In the genomic region with DNA sequence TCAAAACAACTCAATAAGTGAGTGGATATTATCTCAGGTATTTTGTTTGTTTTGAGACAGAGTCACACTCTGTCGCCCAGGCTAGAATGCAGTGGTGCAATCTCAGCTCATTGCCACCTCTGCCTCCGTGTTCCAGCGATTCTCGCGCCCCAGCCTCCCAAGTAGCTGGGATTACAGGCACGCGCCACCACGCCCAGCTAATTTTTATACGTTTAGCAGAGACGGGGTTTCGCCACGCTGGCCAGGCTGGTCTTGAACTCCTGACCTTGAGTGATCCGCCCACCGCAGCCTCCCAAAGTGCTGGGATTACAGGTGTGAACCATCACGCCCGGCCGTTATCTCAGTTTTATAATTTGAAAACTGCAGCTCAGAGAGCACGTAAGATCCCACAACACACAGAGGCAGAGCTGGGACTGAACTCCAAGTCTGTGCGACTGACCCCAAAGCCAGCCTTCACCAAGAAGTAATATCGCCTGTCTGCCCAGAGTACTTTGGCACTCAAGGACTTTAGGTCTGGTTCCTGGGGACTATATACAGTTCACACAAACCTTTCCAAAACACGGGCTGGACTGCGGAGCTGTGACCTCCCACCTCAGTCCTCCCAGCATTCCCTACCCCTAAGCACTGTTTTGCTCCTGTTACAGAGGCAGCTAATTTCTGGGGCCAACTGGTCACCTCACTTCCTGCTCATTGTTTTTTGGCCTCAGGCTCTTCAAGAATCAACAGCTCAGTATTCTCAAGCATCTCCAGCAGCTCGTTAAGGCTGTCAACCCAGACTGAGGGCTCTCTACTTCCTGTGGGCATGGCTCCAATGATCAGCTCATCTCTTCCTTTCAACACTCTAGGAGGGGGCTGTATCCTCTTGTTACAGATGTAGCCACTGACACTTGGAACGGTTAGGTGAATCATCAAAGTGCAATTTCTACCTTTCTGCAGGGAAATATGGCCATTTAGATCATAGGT, we compare ENCODE assay signal across 13 cellular contexts. TPM values are rescaled to one million over a fixed set of nuclear protein-coding genes. Genes with fewer than 3 reads are reported as not detected.
DNase-seq lines count a peak whose midpoint lies in the region; ATAC-seq and TF ChIP-seq lines count a peak whose summit lies in the region.
"Had no signal": no experiment of that assay in that cellular context is flagged by ENCODE, and none has a peak within 500 bp of the region (broad histone marks: within the 10 kb centered on the region; RNA-seq: fewer than 3 reads in every experiment).

No MANE protein-coding gene starts in this region.

- H3K4me1 Mint-ChIP-seq in activated naive CD4-positive, alpha-beta T cell treated with anti-CD3 and anti-CD28 coated beads for 36 hours (ENCODE audit: low read depth): peaks cover 3% of the 10 kb centered on the region
- peaks cover 4 to 9% (median 6%) of the 10 kb centered on the region in 4 donors for H3K4me1 Mint-ChIP-seq in CD4-positive, alpha-beta memory T cell

- DNase-seq in activated naive CD4-positive, alpha-beta T cell treated with anti-CD3 and anti-CD28 coated beads, Interleukin-2, amount 50 U/mL, for 72 hours (ENCODE audit: low spot score in 2 of 2): no peak
- no peak for DNase-seq in activated naive CD4-positive, alpha-beta T cell treated with anti-CD3 and anti-CD28 coated beads for 36 hours
- DNase-seq in NCI-H2196 (lab: John Stamatoyannopoulos, UW; ENCODE audit: unreplicated experiment) (peak; percentile 76), choroid plexus epithelial cell (ENCODE audit: low read depth) (peak; percentile 18), thyroid gland (peak; percentile 81 to 88), sigmoid colon (no peak), activated T-cell treated with anti-CD3 and anti-CD28 coated beads for 4 hours (no peak)
- no peak for DNase-seq in CD4-positive, alpha-beta memory T cell
- DNase-seq: activated naive CD4-positive, alpha-beta T cell treated with Interleukin-2 at 50 U/mL for 16 hours; dorsolateral prefrontal cortex; hippocampal formation; small intestine had no signal

- no peak for TF ChIP-seq CTCF in choroid plexus epithelial cell (conservative IDR thresholded peaks at IDR 0.05; ENCODE audit: low read depth, low read length)
- TF ChIP-seq CTCF in thyroid gland (IDR thresholded peaks at IDR 0.05): no peak
- no peak for TF ChIP-seq CTCF in sigmoid colon (IDR thresholded peaks at IDR 0.05)

- H3K4me1 ChIP-seq in thyroid gland: peaks cover 15 to 28% of the 10 kb centered on the region in 2 donors
- peaks cover 6% of the 10 kb centered on the region for H3K4me1 ChIP-seq in CD4-positive, alpha-beta memory T cell (ENCODE audit: insufficient read depth, low read length)
- no peaks in the 10 kb centered on the region for H3K4me1 ChIP-seq in sigmoid colon

- no peaks in the 10 kb centered on the region for H3K9me3 Mint-ChIP-seq in activated naive CD4-positive, alpha-beta T cell treated with anti-CD3 and anti-CD28 coated beads, Interleukin-2, amount 50 U/mL, for 72 hours
- H3K9me3 Mint-ChIP-seq in activated naive CD4-positive, alpha-beta T cell treated with anti-CD3 and anti-CD28 coated beads for 36 hours: no peaks in the 10 kb centered on the region
- no peaks in the 10 kb centered on the region for H3K9me3 Mint-ChIP-seq in CD4-positive, alpha-beta memory T cell

- POLR2A ChIA-PET in CD4-positive, alpha-beta memory T cell (lab: Charles Lee; ENCODE audit: partially characterized antibody): no interaction called here

- H3K27ac Mint-ChIP-seq in activated naive CD4-positive, alpha-beta T cell treated with anti-CD3 and anti-CD28 coated beads, Interleukin-2, amount 50 U/mL, for 72 hours: no peak overlapping the region
- H3K27ac Mint-ChIP-seq in activated naive CD4-positive, alpha-beta T cell treated with anti-CD3 and anti-CD28 coated beads for 36 hours: no peak overlapping the region
- H3K27ac Mint-ChIP-seq in CD4-positive, alpha-beta memory T cell: no peak overlapping the region

- H3K9me3 ChIP-seq in thyroid gland (no peaks in the 10 kb centered on the region), sigmoid colon (no peaks in the 10 kb centered on the region)
- no peaks in the 10 kb centered on the region for H3K9me3 ChIP-seq in CD4-positive, alpha-beta memory T cell (ENCODE audit: control insufficient read depth in 1 of 2, low read length in 2 of 2)

- WGBS in thyroid gland, 2 donors: 71 to 72% methylated on average over 24 of the region's 24 CpGs
- WGBS in sigmoid colon, 2 donors: 79 to 80% methylated on average over 24 of the region's 24 CpGs

- ATAC-seq in activated naive CD4-positive, alpha-beta T cell treated with anti-CD3 and anti-CD28 coated beads, Interleukin-2, amount 50 U/mL, for 72 hours: peak; percentile 29 to 30

- H3K27me3 ChIP-seq in thyroid gland: no peaks in the 10 kb centered on the region
- no peaks in the 10 kb centered on the region for H3K27me3 ChIP-seq in CD4-positive, alpha-beta memory T cell (ENCODE audit: insufficient read depth, low read length)
- peaks cover 0 to 4% (median 0%) of the 10 kb centered on the region in 3 donors for H3K27me3 ChIP-seq in sigmoid colon
- H3K27me3 ChIP-seq: dorsolateral prefrontal cortex had no signal

- TF ChIP-seq EP300 in sigmoid colon (IDR thresholded peaks at IDR 0.05): no peak

- no peaks in the 10 kb centered on the region for H3K36me3 Mint-ChIP-seq in activated naive CD4-positive, alpha-beta T cell treated with anti-CD3 and anti-CD28 coated beads, Interleukin-2, amount 50 U/mL, for 72 hours
- no peaks in the 10 kb centered on the region for H3K36me3 Mint-ChIP-seq in activated naive CD4-positive, alpha-beta T cell treated with anti-CD3 and anti-CD28 coated beads for 36 hours (ENCODE audit: low read depth)
- no peaks in the 10 kb centered on the region for H3K36me3 Mint-ChIP-seq in CD4-positive, alpha-beta memory T cell

- no peak overlapping the region for H3K4me3 Mint-ChIP-seq in activated naive CD4-positive, alpha-beta T cell treated with anti-CD3 and anti-CD28 coated beads for 36 hours
- H3K4me3 Mint-ChIP-seq in CD4-positive, alpha-beta memory T cell: no peak overlapping the region

- intact Hi-C loops in activated naive CD4-positive, alpha-beta T cell treated with anti-CD3 and anti-CD28 coated beads for 36 hours (cut with micrococcal nuclease): no loop called here
- intact Hi-C loops in thyroid gland (cut with DNase I): no loop called here
- intact Hi-C loops in CD4-positive, alpha-beta memory T cell (cut with micrococcal nuclease): no loop called here
- intact Hi-C loops in sigmoid colon (cut with DNase I): no loop called here

- H3K27me3 Mint-ChIP-seq in activated naive CD4-positive, alpha-beta T cell treated with anti-CD3 and anti-CD28 coated beads for 36 hours (ENCODE audit: low read depth): peaks cover 3% of the 10 kb centered on the region
- H3K27me3 Mint-ChIP-seq in CD4-positive, alpha-beta memory T cell: no peaks in the 10 kb centered on the region

- H3K4me3 ChIP-seq in choroid plexus epithelial cell (ENCODE audit: low read depth, low read length) (no peak overlapping the region), thyroid gland (replicated peaks in 1 of 3) (no peak overlapping the region), sigmoid colon (no peak overlapping the region)
- H3K4me3 ChIP-seq in CD4-positive, alpha-beta memory T cell (ENCODE audit: low read length in 2 of 2): no peak overlapping the region
- H3K4me3 ChIP-seq: dorsolateral prefrontal cortex had no signal

- TF ChIP-seq POLR2A in thyroid gland (IDR thresholded peaks at IDR 0.05): no peak
- TF ChIP-seq POLR2A in sigmoid colon (IDR thresholded peaks at IDR 0.05): no peak

- H3K36me3 ChIP-seq in thyroid gland (no peaks in the 10 kb centered on the region), sigmoid colon (no peaks in the 10 kb centered on the region)
- H3K36me3 ChIP-seq in CD4-positive, alpha-beta memory T cell (ENCODE audit: insufficient read depth, low read length): no peaks in the 10 kb centered on the region

- H3K27ac ChIP-seq in thyroid gland: peak overlapping the region; percentile 3 to 78 (median 31)
- H3K27ac ChIP-seq in CD4-positive, alpha-beta memory T cell (ENCODE audit: low read depth, low read length): no peak overlapping the region
- no peak overlapping the region for H3K27ac ChIP-seq in sigmoid colon

- CTCF ChIA-PET in activated naive CD4-positive, alpha-beta T cell treated with anti-CD3 and anti-CD28 coated beads for 36 hours (lab: Charles Lee): no interaction called here
- CTCF ChIA-PET in CD4-positive, alpha-beta memory T cell (lab: Charles Lee; ENCODE audit: partially characterized antibody): interaction anchor here (0.8 kb wide), 1 partner anchor 136 kb away, joined by 3 read pairs; no protein-coding TSS in a partner anchor

RNA-seq across cellular contexts. Expression of a gene that starts 22.5 kb away (rescaled TPM):
- 10 to 100 TPM in 1 of 2 donors, 1 to 10 TPM in 1; 9.0 to 22.7 TPM for total RNA-seq in activated naive CD4-positive, alpha-beta T cell treated with anti-CD3 and anti-CD28 coated beads, Interleukin-2, amount 50 U/mL, for 72 hours
- total RNA-seq in activated naive CD4-positive, alpha-beta T cell treated with anti-CD3 and anti-CD28 coated beads for 36 hours: 10 to 100 TPM; 13.4 to 14.7 TPM
- 10 to 100 TPM; 21.5 to 34.1 (median 26.6) TPM for total RNA-seq in thyroid gland
- 1 to 10 TPM in 1 of 2 experiments, under 1 TPM in 1; 0.96 to 1.6 TPM for total RNA-seq in CD4-positive, alpha-beta memory T cell
- polyA plus RNA-seq in CD4-positive, alpha-beta memory T cell: 1 to 10 TPM; 6.6 to 9.6 TPM
- total RNA-seq in sigmoid colon: 1 to 10 TPM in 3 of 4 donors, under 1 TPM in 1; 0.81 to 7.8 (median 3.5) TPM
- 1 to 10 TPM in 2 of 3 donors, under 1 TPM in 1; 0.92 to 6.7 (median 4.8) TPM for polyA plus RNA-seq in sigmoid colon
- total RNA-seq: myocyte had no signal

Comparison
In these comparisons a context has a peak if more than half of its experiments do, and no peak if none do; other contexts are left out.
1. DNase-seq: peak in NCI-H2196 (single experiment), choroid plexus epithelial cell (single experiment) and thyroid gland (2 of 2); none in activated naive CD4-positive, alpha-beta T cell treated with anti-CD3 and anti-CD28 coated beads, Interleukin-2, amount 50 U/mL, for 72 hours (0 of 2), activated naive CD4-positive, alpha-beta T cell treated with anti-CD3 and anti-CD28 coated beads for 36 hours (single experiment), CD4-positive, alpha-beta memory T cell (0 of 5), sigmoid colon (single experiment) and activated T-cell treated with anti-CD3 and anti-CD28 coated beads for 4 hours (single experiment).
2. H3K27ac ChIP-seq: peak in thyroid gland (3 of 3); none in CD4-positive, alpha-beta memory T cell (single experiment) and sigmoid colon (0 of 4).